Comparison of ENCODE assay signal across 16 cellular contexts in genomic region chr9:99049228-99049627, GRCh38. TPM values are rescaled to one million over a fixed set of nuclear protein-coding genes. Genes with fewer than 3 reads are reported as not detected.
DNase-seq lines count a peak whose midpoint lies in the region; ATAC-seq and TF ChIP-seq lines count a peak whose summit lies in the region.
"Had no signal": no experiment of that assay in that cellular context is flagged by ENCODE, and none has a peak within 500 bp of the region (broad histone marks: within the 10 kb centered on the region; RNA-seq: fewer than 3 reads in every experiment).

No MANE protein-coding gene starts in this region.

- intact Hi-C loops in activated CD4-positive, alpha-beta T cell treated with anti-CD3 and anti-CD28 coated beads, Interleukin-2, amount 10 ng/mL, durations not matched to agents 24 days and 14 days (cut with micrococcal nuclease) = no loop called here
- intact Hi-C loops in PC-3 (cut with micrococcal nuclease) (no loop called here), cardiac septum (cut with DNase I) (no loop called here)

- H3K27me3 ChIP-seq in PC-3 (ENCODE audit: low read length) = no peaks in the 10 kb centered on the region

- peaks cover 9% of the 10 kb centered on the region for H3K9me3 Mint-ChIP-seq in activated CD4-positive, alpha-beta T cell treated with anti-CD3 and anti-CD28 coated beads, Interleukin-2, amount 10 ng/mL, durations not matched to agents 7 days and 5 days
- peaks cover 17% of the 10 kb centered on the region for H3K9me3 Mint-ChIP-seq in activated CD4-positive, alpha-beta T cell treated with anti-CD3 and anti-CD28 coated beads, Interleukin-2, amount 10 ng/mL, durations not matched to agents 24 days and 14 days
- H3K9me3 Mint-ChIP-seq in immature natural killer cell = peaks cover 2 to 14% (median 8%) of the 10 kb centered on the region in 6 donors
- H3K9me3 Mint-ChIP-seq in stimulated activated effector memory CD8-positive, alpha-beta T cell treated with anti-CD3 and anti-CD28 coated beads, Interleukin-12 subunit alpha, Interleukin-12 subunit beta, amount 100 ng/mL, for 72 hours = peaks cover 1% of the 10 kb centered on the region

- POLR2A ChIA-PET in activated CD4-positive, alpha-beta T cell treated with anti-CD3 and anti-CD28 coated beads, Interleukin-2, amount 10 ng/mL, durations not matched to agents 7 days and 5 days (lab: Charles Lee) = no interaction called here
- POLR2A ChIA-PET in PC-3 (lab: Charles Lee; ENCODE audit: unreplicated experiment) = no interaction called here

- no peaks in the 10 kb centered on the region for H3K79me2 ChIP-seq in PC-3 (ENCODE audit: low read length)

- H3K4me1 Mint-ChIP-seq in activated CD4-positive, alpha-beta T cell treated with anti-CD3 and anti-CD28 coated beads, Interleukin-2, amount 10 ng/mL, durations not matched to agents 7 days and 5 days = peaks cover 36% of the 10 kb centered on the region
- H3K4me1 Mint-ChIP-seq in activated CD4-positive, alpha-beta T cell treated with anti-CD3 and anti-CD28 coated beads, Interleukin-2, amount 10 ng/mL, durations not matched to agents 24 days and 14 days = peaks cover 50% of the 10 kb centered on the region
- peaks cover 91 to 100% of the 10 kb centered on the region in 2 donors for H3K4me1 Mint-ChIP-seq in immature natural killer cell
- peaks cover 75% of the 10 kb centered on the region for H3K4me1 Mint-ChIP-seq in stimulated activated effector memory CD8-positive, alpha-beta T cell treated with anti-CD3 and anti-CD28 coated beads, Interleukin-12 subunit alpha, Interleukin-12 subunit beta, amount 100 ng/mL, for 72 hours

- no peak for DNase-seq in activated CD4-positive, alpha-beta T cell treated with anti-CD3 and anti-CD28 coated beads, Interleukin-2, amount 10 ng/mL, durations not matched to agents 7 days and 5 days
- DNase-seq in activated CD4-positive, alpha-beta T cell treated with anti-CD3 and anti-CD28 coated beads, Interleukin-2, amount 10 ng/mL, durations not matched to agents 24 days and 14 days = no peak
- DNase-seq in PC-3 (no peak), immature natural killer cell (no peak), cardiac septum (ENCODE audit: low spot score) (no peak), dedifferentiated amniotic fluid mesenchymal stem cell (ENCODE audit: extremely low spot score) (no peak)
- DNase-seq in stimulated activated effector memory CD8-positive, alpha-beta T cell treated with anti-CD3 and anti-CD28 coated beads, Interleukin-12 subunit alpha, Interleukin-12 subunit beta, amount 100 ng/mL, for 72 hours (ENCODE audit: low spot score in 2 of 2) = no peak
- DNase-seq: AML-193; CD4-positive, CD25-positive, alpha-beta regulatory T cell; H9 had no signal

- peak overlapping the region; percentile 99 for H3K27ac ChIP-seq in PC-3 (ENCODE audit: low read length)
- H3K27ac ChIP-seq: 22Rv1; BLaER1 treated with 17β-estradiol and CSF1 and Interleukin-3, amounts not matched to agents 10 nM and 100 nM had no signal

- peaks cover 8% of the 10 kb centered on the region for H3K36me3 Mint-ChIP-seq in activated CD4-positive, alpha-beta T cell treated with anti-CD3 and anti-CD28 coated beads, Interleukin-2, amount 10 ng/mL, durations not matched to agents 7 days and 5 days (ENCODE audit: low read depth)
- H3K36me3 Mint-ChIP-seq in activated CD4-positive, alpha-beta T cell treated with anti-CD3 and anti-CD28 coated beads, Interleukin-2, amount 10 ng/mL, durations not matched to agents 24 days and 14 days (ENCODE audit: low read depth) = peaks cover 9% of the 10 kb centered on the region
- H3K36me3 Mint-ChIP-seq in immature natural killer cell = peaks cover 0 to 12% (median 8%) of the 10 kb centered on the region in 3 donors
- no peaks in the 10 kb centered on the region for H3K36me3 Mint-ChIP-seq in stimulated activated effector memory CD8-positive, alpha-beta T cell treated with anti-CD3 and anti-CD28 coated beads, Interleukin-12 subunit alpha, Interleukin-12 subunit beta, amount 100 ng/mL, for 72 hours

- CTCF ChIA-PET in activated CD4-positive, alpha-beta T cell treated with anti-CD3 and anti-CD28 coated beads, Interleukin-2, amount 10 ng/mL, durations not matched to agents 7 days and 5 days (lab: Charles Lee) = interaction anchor here (1.2 to 1.8 kb wide), 3 partner anchors 10 to 26 kb away, joined by 4 to 13 read pairs (median 6); no protein-coding TSS in a partner anchor
- CTCF ChIA-PET in PC-3 (lab: Charles Lee) = no interaction called here

- peaks cover 51% of the 10 kb centered on the region for H3K4me1 ChIP-seq in PC-3 (ENCODE audit: insufficient read depth, low read length)

- BruUV-seq in PC-3 (replicated peaks; lab: Mats Ljungman, UMichigan) = no TSS peak

- H3K4me2 ChIP-seq in PC-3 (ENCODE audit: low read length) = peak overlapping the region; percentile 63; the same call in 1 of the 2 replicates
- H3K4me2 ChIP-seq: GM23338 had no signal

- H3K4me3 Mint-ChIP-seq in activated CD4-positive, alpha-beta T cell treated with anti-CD3 and anti-CD28 coated beads, Interleukin-2, amount 10 ng/mL, durations not matched to agents 7 days and 5 days = no peak overlapping the region
- no peak overlapping the region for H3K4me3 Mint-ChIP-seq in activated CD4-positive, alpha-beta T cell treated with anti-CD3 and anti-CD28 coated beads, Interleukin-2, amount 10 ng/mL, durations not matched to agents 24 days and 14 days
- H3K4me3 Mint-ChIP-seq in immature natural killer cell = peak overlapping the region; percentile 15 to 51 (median 27)
- H3K4me3 Mint-ChIP-seq in stimulated activated effector memory CD8-positive, alpha-beta T cell treated with anti-CD3 and anti-CD28 coated beads, Interleukin-12 subunit alpha, Interleukin-12 subunit beta, amount 100 ng/mL, for 72 hours = no peak overlapping the region
- H3K4me3 Mint-ChIP-seq: CD4-positive, CD25-positive, alpha-beta regulatory T cell; GM23338; H9; IgD-negative memory B cell had no signal

- H3K9me2 ChIP-seq in PC-3 (replicated peaks; ENCODE audit: low read length) = no peaks in the 10 kb centered on the region

- ATAC-seq in PC-3 = no peak
- no peak for ATAC-seq in stimulated activated effector memory CD8-positive, alpha-beta T cell treated with anti-CD3 and anti-CD28 coated beads, Interleukin-12 subunit alpha, Interleukin-12 subunit beta, amount 100 ng/mL, for 72 hours
- no peak for ATAC-seq in GM21381 (IDR thresholded peaks at IDR 0.05; ENCODE audit: unreplicated experiment)
- ATAC-seq: GM12878, GM23338 had no signal

- no peaks in the 10 kb centered on the region for H3K27me3 Mint-ChIP-seq in activated CD4-positive, alpha-beta T cell treated with anti-CD3 and anti-CD28 coated beads, Interleukin-2, amount 10 ng/mL, durations not matched to agents 7 days and 5 days
- H3K27me3 Mint-ChIP-seq in activated CD4-positive, alpha-beta T cell treated with anti-CD3 and anti-CD28 coated beads, Interleukin-2, amount 10 ng/mL, durations not matched to agents 24 days and 14 days = no peaks in the 10 kb centered on the region
- peaks cover 0 to 4% (median 0%) of the 10 kb centered on the region in 3 donors for H3K27me3 Mint-ChIP-seq in immature natural killer cell (ENCODE audit: low read depth in 3 of 3)
- H3K27me3 Mint-ChIP-seq: CD4-positive, CD25-positive, alpha-beta regulatory T cell; IgD-negative memory B cell had no signal

- H3K4me3 ChIP-seq in PC-3 (ENCODE audit: low read length) = no peak overlapping the region
- H3K4me3 ChIP-seq: BLaER1 treated with 17β-estradiol and CSF1 and Interleukin-3, amounts not matched to agents 10 nM and 100 nM; GM12878; GM23338 had no signal

- peaks cover 6% of the 10 kb centered on the region for H3F3A ChIP-seq in PC-3 (ENCODE audit: low read length, unreplicated experiment)

- H3K9ac ChIP-seq in PC-3 (ENCODE audit: low read length) = peak overlapping the region; percentile 86
- H3K9ac ChIP-seq: BLaER1 treated with 17β-estradiol and CSF1 and Interleukin-3, amounts not matched to agents 10 nM and 100 nM had no signal

- H3K36me3 ChIP-seq in PC-3 (ENCODE audit: low read depth, low read length) = no peaks in the 10 kb centered on the region

- peak overlapping the region; percentile 34 for H3K27ac Mint-ChIP-seq in activated CD4-positive, alpha-beta T cell treated with anti-CD3 and anti-CD28 coated beads, Interleukin-2, amount 10 ng/mL, durations not matched to agents 7 days and 5 days
- no peak overlapping the region for H3K27ac Mint-ChIP-seq in activated CD4-positive, alpha-beta T cell treated with anti-CD3 and anti-CD28 coated beads, Interleukin-2, amount 10 ng/mL, durations not matched to agents 24 days and 14 days
- H3K27ac Mint-ChIP-seq in immature natural killer cell = no peak overlapping the region
- H3K27ac Mint-ChIP-seq in stimulated activated effector memory CD8-positive, alpha-beta T cell treated with anti-CD3 and anti-CD28 coated beads, Interleukin-12 subunit alpha, Interleukin-12 subunit beta, amount 100 ng/mL, for 72 hours = peak overlapping the region; percentile 18
- H3K27ac Mint-ChIP-seq: GM23338, H9 had no signal

- H2AFZ ChIP-seq in PC-3 (ENCODE audit: low read length) = no peak overlapping the region
- H2AFZ ChIP-seq: GM23338 had no signal

- no peak for TF ChIP-seq CTCF in PC-3 (conservative IDR thresholded peaks at IDR 0.05; ENCODE audit: low read depth, low read length)

- no peaks in the 10 kb centered on the region for H3K9me3 ChIP-seq in PC-3 (ENCODE audit: low read length)

- H4K20me1 ChIP-seq in PC-3 (ENCODE audit: low read length) = no peaks in the 10 kb centered on the region
- H4K20me1 ChIP-seq: BLaER1 treated with 17β-estradiol and CSF1 and Interleukin-3, amounts not matched to agents 10 nM and 100 nM had no signal

RNA-seq across cellular contexts. Expression of gene TGFBR1, which starts 55.7 kb away (rescaled TPM):
- total RNA-seq in activated CD4-positive, alpha-beta T cell treated with anti-CD3 and anti-CD28 coated beads, Interleukin-2, amount 10 ng/mL, durations not matched to agents 7 days and 5 days = 10 to 100 TPM; 60.7 to 71.2 TPM
- 29.7 and 35.3 TPM in 2 replicates for total RNA-seq in activated CD4-positive, alpha-beta T cell treated with anti-CD3 and anti-CD28 coated beads, Interleukin-2, amount 10 ng/mL, durations not matched to agents 24 days and 14 days
- total RNA-seq in PC-3 (2014; rRNA removed) (9.5 and 13.2 TPM in 2 replicates), cardiac septum (21.8 TPM)
- polyA plus RNA-seq in immature natural killer cell = 10 to 100 TPM; 34.2 to 71.0 (median 67.8) TPM

Comparison
In these comparisons a context has a peak if more than half of its experiments do, and no peak if none do; other contexts are left out.
1. H3K27ac Mint-ChIP-seq: peak in activated CD4-positive, alpha-beta T cell treated with anti-CD3 and anti-CD28 coated beads, Interleukin-2, amount 10 ng/mL, durations not matched to agents 7 days and 5 days (single experiment) and stimulated activated effector memory CD8-positive, alpha-beta T cell treated with anti-CD3 and anti-CD28 coated beads, Interleukin-12 subunit alpha, Interleukin-12 subunit beta, amount 100 ng/mL, for 72 hours (single experiment); none in activated CD4-positive, alpha-beta T cell treated with anti-CD3 and anti-CD28 coated beads, Interleukin-2, amount 10 ng/mL, durations not matched to agents 24 days and 14 days (single experiment) and immature natural killer cell (0 of 6).
2. H3K4me3 Mint-ChIP-seq: peak in immature natural killer cell (5 of 5); none in activated CD4-positive, alpha-beta T cell treated with anti-CD3 and anti-CD28 coated beads, Interleukin-2, amount 10 ng/mL, durations not matched to agents 7 days and 5 days (single experiment), activated CD4-positive, alpha-beta T cell treated with anti-CD3 and anti-CD28 coated beads, Interleukin-2, amount 10 ng/mL, durations not matched to agents 24 days and 14 days (single experiment) and stimulated activated effector memory CD8-positive, alpha-beta T cell treated with anti-CD3 and anti-CD28 coated beads, Interleukin-12 subunit alpha, Interleukin-12 subunit beta, amount 100 ng/mL, for 72 hours (single experiment).